2 cellular contexts compared by ENCODE assay signal in the genomic region with DNA sequence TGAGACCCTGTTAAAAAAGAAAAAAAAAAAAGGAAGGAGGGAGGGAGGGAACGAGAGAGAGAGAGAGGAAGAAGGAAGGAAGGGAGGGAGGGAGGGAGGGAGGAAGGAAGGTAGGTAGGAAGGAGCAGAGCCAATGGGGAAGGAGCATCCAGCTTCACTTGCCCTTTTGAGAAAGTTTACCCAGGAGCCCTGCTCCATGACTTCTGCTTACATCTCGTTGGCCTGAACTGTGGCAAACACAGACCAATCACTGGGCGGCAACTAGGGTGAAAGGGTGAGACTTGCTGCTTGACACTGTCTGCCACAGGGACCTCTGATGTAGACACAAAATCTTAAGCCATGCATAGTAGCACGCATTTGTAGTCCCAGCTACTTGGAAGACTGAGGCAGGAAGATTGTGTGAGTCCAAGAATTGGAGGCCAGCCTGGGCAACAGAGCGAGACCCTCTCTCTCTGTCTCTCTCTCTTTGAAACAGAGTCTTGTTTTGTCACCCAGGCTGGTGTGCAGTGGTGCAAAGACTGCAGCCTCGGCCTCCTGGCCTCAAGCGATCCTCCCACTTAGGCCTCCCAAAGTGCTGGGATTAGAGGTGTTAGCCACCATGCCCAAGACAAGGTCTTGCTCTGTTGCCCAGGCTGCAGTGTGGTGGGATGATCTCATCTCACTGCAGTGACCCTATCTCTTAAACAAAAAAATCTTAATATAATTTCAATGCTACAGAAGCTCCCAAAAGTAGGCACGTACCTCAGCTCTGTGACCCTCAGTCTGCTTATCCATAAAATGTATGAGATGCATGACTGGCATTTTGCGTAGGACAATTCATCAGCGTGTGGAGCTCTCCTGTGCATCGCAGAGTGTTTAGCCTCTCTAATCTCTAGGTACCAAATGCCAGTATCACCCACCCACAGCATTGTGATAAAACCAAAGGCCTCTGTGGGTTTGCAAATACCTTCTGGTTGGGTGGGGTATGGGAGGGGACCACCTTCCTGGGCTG.
TF ChIP-seq lines count a peak whose summit lies in the region.

No MANE protein-coding gene starts in this region.

TF ChIP-seq in GM23338, 12 proteins besides CTCF, POLR2A, EP300 and RAD21 (continues in another document):
- TF ChIP-seq, protein P1, sequence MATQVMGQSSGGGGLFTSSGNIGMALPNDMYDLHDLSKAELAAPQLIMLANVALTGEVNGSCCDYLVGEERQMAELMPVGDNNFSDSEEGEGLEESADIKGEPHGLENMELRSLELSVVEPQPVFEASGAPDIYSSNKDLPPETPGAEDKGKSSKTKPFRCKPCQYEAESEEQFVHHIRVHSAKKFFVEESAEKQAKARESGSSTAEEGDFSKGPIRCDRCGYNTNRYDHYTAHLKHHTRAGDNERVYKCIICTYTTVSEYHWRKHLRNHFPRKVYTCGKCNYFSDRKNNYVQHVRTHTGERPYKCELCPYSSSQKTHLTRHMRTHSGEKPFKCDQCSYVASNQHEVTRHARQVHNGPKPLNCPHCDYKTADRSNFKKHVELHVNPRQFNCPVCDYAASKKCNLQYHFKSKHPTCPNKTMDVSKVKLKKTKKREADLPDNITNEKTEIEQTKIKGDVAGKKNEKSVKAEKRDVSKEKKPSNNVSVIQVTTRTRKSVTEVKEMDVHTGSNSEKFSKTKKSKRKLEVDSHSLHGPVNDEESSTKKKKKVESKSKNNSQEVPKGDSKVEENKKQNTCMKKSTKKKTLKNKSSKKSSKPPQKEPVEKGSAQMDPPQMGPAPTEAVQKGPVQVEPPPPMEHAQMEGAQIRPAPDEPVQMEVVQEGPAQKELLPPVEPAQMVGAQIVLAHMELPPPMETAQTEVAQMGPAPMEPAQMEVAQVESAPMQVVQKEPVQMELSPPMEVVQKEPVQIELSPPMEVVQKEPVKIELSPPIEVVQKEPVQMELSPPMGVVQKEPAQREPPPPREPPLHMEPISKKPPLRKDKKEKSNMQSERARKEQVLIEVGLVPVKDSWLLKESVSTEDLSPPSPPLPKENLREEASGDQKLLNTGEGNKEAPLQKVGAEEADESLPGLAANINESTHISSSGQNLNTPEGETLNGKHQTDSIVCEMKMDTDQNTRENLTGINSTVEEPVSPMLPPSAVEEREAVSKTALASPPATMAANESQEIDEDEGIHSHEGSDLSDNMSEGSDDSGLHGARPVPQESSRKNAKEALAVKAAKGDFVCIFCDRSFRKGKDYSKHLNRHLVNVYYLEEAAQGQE (IDR thresholded peaks at IDR 0.05; ENCODE audit: unreplicated experiment), result no peak
- no peak for TF ChIP-seq NANOG (IDR thresholded peaks at IDR 0.05; ENCODE audit: borderline replicate concordance)
- no peak for TF ChIP-seq STAT1 (IDR thresholded peaks at IDR 0.05; ENCODE audit: unreplicated experiment)
- TF ChIP-seq, protein P2, sequence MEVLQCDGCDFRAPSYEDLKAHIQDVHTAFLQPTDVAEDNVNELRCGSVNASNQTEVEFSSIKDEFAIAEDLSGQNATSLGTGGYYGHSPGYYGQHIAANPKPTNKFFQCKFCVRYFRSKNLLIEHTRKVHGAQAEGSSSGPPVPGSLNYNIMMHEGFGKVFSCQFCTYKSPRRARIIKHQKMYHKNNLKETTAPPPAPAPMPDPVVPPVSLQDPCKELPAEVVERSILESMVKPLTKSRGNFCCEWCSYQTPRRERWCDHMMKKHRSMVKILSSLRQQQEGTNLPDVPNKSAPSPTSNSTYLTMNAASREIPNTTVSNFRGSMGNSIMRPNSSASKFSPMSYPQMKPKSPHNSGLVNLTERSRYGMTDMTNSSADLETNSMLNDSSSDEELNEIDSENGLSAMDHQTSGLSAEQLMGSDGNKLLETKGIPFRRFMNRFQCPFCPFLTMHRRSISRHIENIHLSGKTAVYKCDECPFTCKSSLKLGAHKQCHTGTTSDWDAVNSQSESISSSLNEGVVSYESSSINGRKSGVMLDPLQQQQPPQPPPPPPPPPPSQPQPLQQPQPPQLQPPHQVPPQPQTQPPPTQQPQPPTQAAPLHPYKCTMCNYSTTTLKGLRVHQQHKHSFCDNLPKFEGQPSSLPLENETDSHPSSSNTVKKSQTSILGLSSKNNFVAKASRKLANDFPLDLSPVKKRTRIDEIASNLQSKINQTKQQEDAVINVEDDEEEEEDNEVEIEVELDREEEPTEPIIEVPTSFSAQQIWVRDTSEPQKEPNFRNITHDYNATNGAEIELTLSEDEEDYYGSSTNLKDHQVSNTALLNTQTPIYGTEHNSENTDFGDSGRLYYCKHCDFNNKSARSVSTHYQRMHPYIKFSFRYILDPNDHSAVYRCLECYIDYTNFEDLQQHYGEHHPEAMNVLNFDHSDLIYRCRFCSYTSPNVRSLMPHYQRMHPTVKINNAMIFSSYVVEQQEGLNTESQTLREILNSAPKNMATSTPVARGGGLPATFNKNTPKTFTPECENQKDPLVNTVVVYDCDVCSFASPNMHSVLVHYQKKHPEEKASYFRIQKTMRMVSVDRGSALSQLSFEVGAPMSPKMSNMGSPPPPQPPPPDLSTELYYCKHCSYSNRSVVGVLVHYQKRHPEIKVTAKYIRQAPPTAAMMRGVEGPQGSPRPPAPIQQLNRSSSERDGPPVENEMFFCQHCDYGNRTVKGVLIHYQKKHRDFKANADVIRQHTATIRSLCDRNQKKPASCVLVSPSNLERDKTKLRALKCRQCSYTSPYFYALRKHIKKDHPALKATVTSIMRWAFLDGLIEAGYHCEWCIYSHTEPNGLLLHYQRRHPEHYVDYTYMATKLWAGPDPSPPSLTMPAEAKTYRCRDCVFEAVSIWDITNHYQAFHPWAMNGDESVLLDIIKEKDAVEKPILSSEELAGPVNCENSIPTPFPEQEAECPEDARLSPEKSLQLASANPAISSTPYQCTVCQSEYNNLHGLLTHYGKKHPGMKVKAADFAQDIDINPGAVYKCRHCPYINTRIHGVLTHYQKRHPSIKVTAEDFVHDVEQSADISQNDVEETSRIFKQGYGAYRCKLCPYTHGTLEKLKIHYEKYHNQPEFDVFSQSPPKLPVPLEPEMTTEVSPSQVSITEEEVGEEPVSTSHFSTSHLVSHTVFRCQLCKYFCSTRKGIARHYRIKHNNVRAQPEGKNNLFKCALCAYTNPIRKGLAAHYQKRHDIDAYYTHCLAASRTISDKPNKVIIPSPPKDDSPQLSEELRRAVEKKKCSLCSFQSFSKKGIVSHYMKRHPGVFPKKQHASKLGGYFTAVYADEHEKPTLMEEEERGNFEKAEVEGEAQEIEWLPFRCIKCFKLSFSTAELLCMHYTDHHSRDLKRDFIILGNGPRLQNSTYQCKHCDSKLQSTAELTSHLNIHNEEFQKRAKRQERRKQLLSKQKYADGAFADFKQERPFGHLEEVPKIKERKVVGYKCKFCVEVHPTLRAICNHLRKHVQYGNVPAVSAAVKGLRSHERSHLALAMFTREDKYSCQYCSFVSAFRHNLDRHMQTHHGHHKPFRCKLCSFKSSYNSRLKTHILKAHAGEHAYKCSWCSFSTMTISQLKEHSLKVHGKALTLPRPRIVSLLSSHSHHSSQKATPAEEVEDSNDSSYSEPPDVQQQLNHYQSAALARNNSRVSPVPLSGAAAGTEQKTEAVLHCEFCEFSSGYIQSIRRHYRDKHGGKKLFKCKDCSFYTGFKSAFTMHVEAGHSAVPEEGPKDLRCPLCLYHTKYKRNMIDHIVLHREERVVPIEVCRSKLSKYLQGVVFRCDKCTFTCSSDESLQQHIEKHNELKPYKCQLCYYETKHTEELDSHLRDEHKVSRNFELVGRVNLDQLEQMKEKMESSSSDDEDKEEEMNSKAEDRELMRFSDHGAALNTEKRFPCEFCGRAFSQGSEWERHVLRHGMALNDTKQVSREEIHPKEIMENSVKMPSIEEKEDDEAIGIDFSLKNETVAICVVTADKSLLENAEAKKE (CRISPR knock-in tag; IDR thresholded peaks at IDR 0.05), result no peak
- TF ChIP-seq EZH2phosphoT487 (IDR thresholded peaks at IDR 0.05; ENCODE audit: unreplicated experiment), result no peak
- no peak for TF ChIP-seq POLR2AphosphoS5 (IDR thresholded peaks at IDR 0.05; ENCODE audit: low read depth)
- no peak for TF ChIP-seq JUNB (IDR thresholded peaks at IDR 0.05; ENCODE audit: unreplicated experiment)

TF ChIP-seq in WTC11, 78 proteins besides CTCF, POLR2A, EP300 and RAD21:
- TF ChIP-seq, protein P3, sequence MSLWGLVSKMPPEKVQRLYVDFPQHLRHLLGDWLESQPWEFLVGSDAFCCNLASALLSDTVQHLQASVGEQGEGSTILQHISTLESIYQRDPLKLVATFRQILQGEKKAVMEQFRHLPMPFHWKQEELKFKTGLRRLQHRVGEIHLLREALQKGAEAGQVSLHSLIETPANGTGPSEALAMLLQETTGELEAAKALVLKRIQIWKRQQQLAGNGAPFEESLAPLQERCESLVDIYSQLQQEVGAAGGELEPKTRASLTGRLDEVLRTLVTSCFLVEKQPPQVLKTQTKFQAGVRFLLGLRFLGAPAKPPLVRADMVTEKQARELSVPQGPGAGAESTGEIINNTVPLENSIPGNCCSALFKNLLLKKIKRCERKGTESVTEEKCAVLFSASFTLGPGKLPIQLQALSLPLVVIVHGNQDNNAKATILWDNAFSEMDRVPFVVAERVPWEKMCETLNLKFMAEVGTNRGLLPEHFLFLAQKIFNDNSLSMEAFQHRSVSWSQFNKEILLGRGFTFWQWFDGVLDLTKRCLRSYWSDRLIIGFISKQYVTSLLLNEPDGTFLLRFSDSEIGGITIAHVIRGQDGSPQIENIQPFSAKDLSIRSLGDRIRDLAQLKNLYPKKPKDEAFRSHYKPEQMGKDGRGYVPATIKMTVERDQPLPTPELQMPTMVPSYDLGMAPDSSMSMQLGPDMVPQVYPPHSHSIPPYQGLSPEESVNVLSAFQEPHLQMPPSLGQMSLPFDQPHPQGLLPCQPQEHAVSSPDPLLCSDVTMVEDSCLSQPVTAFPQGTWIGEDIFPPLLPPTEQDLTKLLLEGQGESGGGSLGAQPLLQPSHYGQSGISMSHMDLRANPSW (CRISPR knock-in tag; conservative IDR thresholded peaks at IDR 0.05; ENCODE audit: low read depth), result no peak
- TF ChIP-seq CBFB (CRISPR knock-in tag; IDR thresholded peaks at IDR 0.05; ENCODE audit: low read depth), result no peak
- no peak for TF ChIP-seq IRF2 (CRISPR knock-in tag; IDR thresholded peaks at IDR 0.05; ENCODE audit: borderline replicate concordance, low read depth)
- no peak for TF ChIP-seq ZNF425 (CRISPR knock-in tag; conservative IDR thresholded peaks at IDR 0.05)
- TF ChIP-seq PRRX2 (CRISPR knock-in tag; IDR thresholded peaks at IDR 0.05), result no peak
- no peak for TF ChIP-seq JUN (CRISPR knock-in tag; IDR thresholded peaks at IDR 0.05)
